In genomic region chr7:120841608-120842007, GRCh38 we compare ENCODE assay signal across 24 cellular contexts. TPM values are rescaled to one million over a fixed set of nuclear protein-coding genes. Genes with fewer than 3 reads are reported as not detected.
"Had no signal": no experiment of that assay in that cellular context is flagged by ENCODE, and none has a peak within 500 bp of the region (broad histone marks: within the 10 kb centered on the region; RNA-seq: fewer than 3 reads in every experiment).

No MANE protein-coding gene starts in this region.

- H3K4me3 Mint-ChIP-seq: activated CD4-positive, alpha-beta T cell treated with anti-CD3 and anti-CD28 coated beads, Interleukin-2, amount 10 ng/mL, durations not matched to agents 7 days and 5 days; activated CD8-positive, alpha-beta T cell treated with anti-CD3 and anti-CD28 coated beads for 36 hours; activated naive CD4-positive, alpha-beta T cell treated with anti-CD3 and anti-CD28 coated beads, Interleukin-2, amount 50 U/mL, for 24 hours; activated naive CD8-positive, alpha-beta T cell treated with anti-CD3 and anti-CD28 coated beads, Interleukin-2, amount 50 U/mL, for 24 hours; dendritic cell treated with granulocyte-macrophage colony-stimulating factor and Interleukin-4, amounts not matched to agents 40 ng/mL and 50 ng/mL, for 4 days; stimulated activated naive B cell treated with anti-CD40 and anti-IgM and Interleukin-4, amounts not matched to agents 10 μg/mL and 1 μg/mL and 100 μg/mL, for 72 hours; T-helper 17 cell had no signal

- H3K27ac Mint-ChIP-seq: activated CD4-positive, alpha-beta T cell treated with anti-CD3 and anti-CD28 coated beads, Interleukin-2, amount 10 ng/mL, durations not matched to agents 7 days and 5 days; activated CD8-positive, alpha-beta T cell treated with anti-CD3 and anti-CD28 coated beads for 36 hours; activated naive CD4-positive, alpha-beta T cell treated with anti-CD3 and anti-CD28 coated beads, Interleukin-2, amount 50 U/mL, for 24 hours; activated naive CD8-positive, alpha-beta T cell treated with anti-CD3 and anti-CD28 coated beads, Interleukin-2, amount 50 U/mL, for 24 hours; activated T-helper 2 cell treated with anti-CD3 and anti-CD28 coated beads, Interferon-gamma antibody, Interleukin-2, Interleukin-4, amounts not matched to agents 10 μg/mL and 5 μg/mL and 100 μg/mL, durations not matched to agents 14 hours and 24 hours and 36 hours; dendritic cell treated with granulocyte-macrophage colony-stimulating factor and Interleukin-4, amounts not matched to agents 40 ng/mL and 50 ng/mL, for 4 days; stimulated activated naive B cell treated with anti-CD40 and anti-IgM and Interleukin-4, amounts not matched to agents 10 μg/mL and 1 μg/mL and 100 μg/mL, for 72 hours; T-helper 17 cell had no signal

- ATAC-seq: activated CD8-positive, alpha-beta T cell treated with anti-CD3 and anti-CD28 coated beads for 36 hours; activated naive CD8-positive, alpha-beta T cell treated with anti-CD3 and anti-CD28 coated beads, Interleukin-2, amount 50 U/mL, for 24 hours; heart right ventricle; psoas muscle; stimulated activated naive B cell treated with anti-CD40 and anti-IgM and Interleukin-4, amounts not matched to agents 10 μg/mL and 1 μg/mL and 100 μg/mL, for 72 hours; T-helper 17 cell had no signal

- H3K4me3 ChIP-seq: breast epithelium, esophagus squamous epithelium, heart right ventricle, ovary, psoas muscle, right atrium auricular region, suprapubic skin, tibial artery had no signal

- H3K4me1 Mint-ChIP-seq: activated CD4-positive, alpha-beta T cell treated with anti-CD3 and anti-CD28 coated beads, Interleukin-2, amount 10 ng/mL, durations not matched to agents 7 days and 5 days; activated naive CD4-positive, alpha-beta T cell treated with anti-CD3 and anti-CD28 coated beads, Interleukin-2, amount 50 U/mL, for 24 hours; activated naive CD8-positive, alpha-beta T cell treated with anti-CD3 and anti-CD28 coated beads, Interleukin-2, amount 50 U/mL, for 24 hours; stimulated activated naive B cell treated with anti-CD40 and anti-IgM and Interleukin-4, amounts not matched to agents 10 μg/mL and 1 μg/mL and 100 μg/mL, for 72 hours; T-helper 17 cell had no signal

- H3K4me1 ChIP-seq: breast epithelium, esophagus squamous epithelium, psoas muscle, suprapubic skin had no signal

- H3K36me3 ChIP-seq: breast epithelium, esophagus squamous epithelium, ovary, suprapubic skin had no signal

- H3K36me3 Mint-ChIP-seq: activated naive CD4-positive, alpha-beta T cell treated with anti-CD3 and anti-CD28 coated beads, Interleukin-2, amount 50 U/mL, for 24 hours; stimulated activated naive B cell treated with anti-CD40 and anti-IgM and Interleukin-4, amounts not matched to agents 10 μg/mL and 1 μg/mL and 100 μg/mL, for 72 hours had no signal

- H3K27me3 ChIP-seq: breast epithelium, esophagus squamous epithelium, heart right ventricle, ovary, right atrium auricular region, suprapubic skin, tibial artery had no signal

- H3K9me3 ChIP-seq: breast epithelium, esophagus squamous epithelium, heart right ventricle, ovary, psoas muscle, right atrium auricular region, suprapubic skin, tibial artery had no signal

- H3K27me3 Mint-ChIP-seq: activated CD8-positive, alpha-beta T cell treated with anti-CD3 and anti-CD28 coated beads for 36 hours; dendritic cell treated with granulocyte-macrophage colony-stimulating factor and Interleukin-4, amounts not matched to agents 40 ng/mL and 50 ng/mL, for 4 days had no signal

- H3K9me3 Mint-ChIP-seq: activated CD4-positive, alpha-beta T cell treated with anti-CD3 and anti-CD28 coated beads, Interleukin-2, amount 10 ng/mL, durations not matched to agents 7 days and 5 days; activated CD8-positive, alpha-beta T cell treated with anti-CD3 and anti-CD28 coated beads for 36 hours; activated naive CD4-positive, alpha-beta T cell treated with anti-CD3 and anti-CD28 coated beads, Interleukin-2, amount 50 U/mL, for 24 hours; activated naive CD8-positive, alpha-beta T cell treated with anti-CD3 and anti-CD28 coated beads, Interleukin-2, amount 50 U/mL, for 24 hours; activated T-helper 2 cell treated with anti-CD3 and anti-CD28 coated beads, Interferon-gamma antibody, Interleukin-2, Interleukin-4, amounts not matched to agents 10 μg/mL and 5 μg/mL and 100 μg/mL, durations not matched to agents 14 hours and 24 hours and 36 hours; dendritic cell treated with granulocyte-macrophage colony-stimulating factor and Interleukin-4, amounts not matched to agents 40 ng/mL and 50 ng/mL, for 4 days; stimulated activated naive B cell treated with anti-CD40 and anti-IgM and Interleukin-4, amounts not matched to agents 10 μg/mL and 1 μg/mL and 100 μg/mL, for 72 hours had no signal

- DNase-seq: activated CD4-positive, alpha-beta T cell treated with anti-CD3 and anti-CD28 coated beads for 1 hour; activated CD4-positive, alpha-beta T cell treated with anti-CD3 and anti-CD28 coated beads, Interleukin-2, amount 10 ng/mL, durations not matched to agents 7 days and 5 days; activated CD8-positive, alpha-beta T cell treated with anti-CD3 and anti-CD28 coated beads for 36 hours; activated naive CD8-positive, alpha-beta T cell treated with anti-CD3 and anti-CD28 coated beads, Interleukin-2, amount 50 U/mL, for 24 hours; activated T-cell treated with anti-CD3 and anti-CD28 coated beads, Interleukin-2, amount 50 U/mL, for 48 hours; amygdala; central memory CD4-positive, alpha-beta T cell; esophagus squamous epithelium; foreskin melanocyte; heart right ventricle; mammary epithelial cell; ovary; psoas muscle; stimulated activated CD4-positive, alpha-beta T cell treated with anti-CD3 and anti-CD28 coated beads, Interleukin-15, amount 100 ng/mL, for 24 hours; stimulated activated CD4-positive, alpha-beta T cell treated with anti-CD3 and anti-CD28 coated beads, Interleukin-2, amount 100 ng/mL, for 24 hours; stimulated activated naive B cell treated with anti-CD40 and anti-IgM and Interleukin-4, amounts not matched to agents 10 μg/mL and 1 μg/mL and 100 μg/mL, for 72 hours; T-helper 17 cell; tibial artery had no signal

RNA-seq across cellular contexts. Expression of gene TSPAN12, which starts 16.3 kb away (rescaled TPM):
- total RNA-seq: activated CD4-positive, alpha-beta T cell treated with anti-CD3 and anti-CD28 coated beads, Interleukin-2, amount 10 ng/mL, durations not matched to agents 7 days and 5 days; activated CD8-positive, alpha-beta T cell treated with anti-CD3 and anti-CD28 coated beads for 36 hours; activated T-helper 2 cell treated with anti-CD3 and anti-CD28 coated beads, Interferon-gamma antibody, Interleukin-2, Interleukin-4, amounts not matched to agents 10 μg/mL and 5 μg/mL and 100 μg/mL, durations not matched to agents 14 hours and 24 hours and 36 hours; T-helper 17 cell had no signal
